11 cellular contexts compared by ENCODE assay signal in the genomic region with DNA sequence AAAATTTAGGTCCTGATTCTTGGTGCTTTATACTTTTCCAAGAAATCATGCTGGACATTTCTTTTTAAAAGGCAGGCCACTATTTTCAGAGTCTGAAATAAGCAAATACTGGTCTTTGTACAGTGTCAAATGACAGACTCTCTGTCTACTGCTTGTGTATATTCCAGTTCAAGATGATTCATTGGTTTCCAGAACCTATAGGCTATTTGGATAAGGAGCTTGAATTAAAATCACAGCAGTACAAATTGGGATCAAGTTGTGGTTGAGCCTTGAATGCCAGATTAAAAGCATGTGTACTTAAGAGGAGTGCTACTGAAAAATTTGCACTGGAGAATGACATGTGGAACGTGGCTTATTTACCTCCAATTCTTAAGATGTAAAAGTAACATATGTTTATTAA. TPM values are rescaled to one million over a fixed set of nuclear protein-coding genes. Genes with fewer than 3 reads are reported as not detected.
DNase-seq lines count a peak whose midpoint lies in the region; ATAC-seq, FAIRE-seq and TF ChIP-seq lines count a peak whose summit lies in the region.
"Had no signal": no experiment of that assay in that cellular context is flagged by ENCODE, and none has a peak within 500 bp of the region (broad histone marks: within the 10 kb centered on the region; RNA-seq: fewer than 3 reads in every experiment).

No MANE protein-coding gene starts in this region.

- no peak overlapping the region for H3K27ac ChIP-seq in DND-41 (ENCODE audit: low read length)
- H3K27ac ChIP-seq: skin epidermis had no signal

- POLR2A ChIA-PET in naive thymus-derived CD8-positive, alpha-beta T cell (lab: Charles Lee), result interaction anchor here (0.9 to 1.0 kb wide), 2 partner anchors 10 to 11 kb away, joined by 3 to 4 read pairs; a partner anchor contains a TSS

- H3K9me3 ChIP-seq in DND-41 (ENCODE audit: insufficient read depth, low read length, severe bottlenecking), result no peaks in the 10 kb centered on the region

- peak overlapping the region; percentile 2 to 71 (median 50) for H3K4me3 Mint-ChIP-seq in naive thymus-derived CD8-positive, alpha-beta T cell

- H3K4me1 Mint-ChIP-seq in naive thymus-derived CD8-positive, alpha-beta T cell, result peaks cover 34 to 93% (median 82%) of the 10 kb centered on the region in 4 donors

- H3K36me3 Mint-ChIP-seq in naive thymus-derived CD8-positive, alpha-beta T cell, result peaks cover 0 to 5% (median 0%) of the 10 kb centered on the region in 3 donors

- H3K36me3 ChIP-seq in DND-41 (ENCODE audit: insufficient read depth, low read length), result peaks cover 13% of the 10 kb centered on the region; the same call in 1 of the 2 replicates

- no peaks in the 10 kb centered on the region for H3K27me3 ChIP-seq in DND-41 (ENCODE audit: insufficient read depth, low read length, poor library complexity)

- FAIRE-seq in urothelium cell line (lab: Jason Lieb, UNC), result no peak

- ATAC-seq in DND-41 (ENCODE audit: insufficient read depth, low read depth), result peak; percentile 16; the same call in 1 of the 3 replicates
- no peak for ATAC-seq in naive thymus-derived CD8-positive, alpha-beta T cell

- peaks cover 43% of the 10 kb centered on the region for H3K4me1 ChIP-seq in DND-41 (ENCODE audit: insufficient read depth, low read length)

- no peak for DNase-seq in DND-41
- peak; percentile 68 for DNase-seq in M059J (ENCODE audit: low read depth)
- peak; percentile 65 for DNase-seq in astrocyte of the spinal cord (ENCODE audit: low read depth, low spot score)
- DNase-seq in naive thymus-derived CD8-positive, alpha-beta T cell, result no peak
- DNase-seq in GM19240 (ENCODE audit: insufficient read length, low spot score), result no peak
- no peak for DNase-seq in NCI-H345 (lab: John Stamatoyannopoulos, UW)
- DNase-seq in activated T-cell treated with anti-CD3 and anti-CD28 coated beads, Interleukin-2, amount 50 U/mL, for 48 hours, result no peak
- no peak for DNase-seq in urothelium cell line (ENCODE audit: low spot score)
- DNase-seq: effector CD4-positive, alpha-beta T cell; kidney glomerular epithelial cell had no signal

- no peaks in the 10 kb centered on the region for H3K9me3 Mint-ChIP-seq in naive thymus-derived CD8-positive, alpha-beta T cell

- H3K9ac ChIP-seq in DND-41 (ENCODE audit: low read depth, low read length), result no peak overlapping the region

- H3K4me3 ChIP-seq in DND-41 (ENCODE audit: low read depth in 1 of 2, low read length in 2 of 2) (no peak overlapping the region), astrocyte of the spinal cord (ENCODE audit: low read depth, low read length) (no peak overlapping the region)
- H3K4me3 ChIP-seq: skin epidermis had no signal

- in situ Hi-C loops in astrocyte of the spinal cord (cut with HindIII; ENCODE audit: low sequenced_read_pairs), result no loop called here

- H3K4me2 ChIP-seq in DND-41 (ENCODE audit: insufficient read depth, low read length), result no peak overlapping the region

- no peak for TF ChIP-seq CTCF in DND-41 (IDR thresholded peaks at IDR 0.05; ENCODE audit: borderline replicate concordance, extremely low read depth, low read length, poor library complexity, severe bottlenecking)
- no peak for TF ChIP-seq CTCF in astrocyte of the spinal cord (IDR thresholded peaks at IDR 0.05; ENCODE audit: low read depth, low read length)

- no peak overlapping the region for H2AFZ ChIP-seq in DND-41 (ENCODE audit: low read depth, low read length)

- H3K27ac Mint-ChIP-seq in naive thymus-derived CD8-positive, alpha-beta T cell, result peak overlapping the region in 2 of 10 donors; percentile 13 to 31

- H3K27me3 Mint-ChIP-seq in naive thymus-derived CD8-positive, alpha-beta T cell, result no peaks in the 10 kb centered on the region

- H4K20me1 ChIP-seq in DND-41 (ENCODE audit: insufficient read depth, low read length), result peaks cover 87% of the 10 kb centered on the region

- H3K79me2 ChIP-seq in DND-41 (ENCODE audit: insufficient read depth, low read length), result peaks cover 99% of the 10 kb centered on the region

RNA-seq across cellular contexts. Expression of a gene that starts 10.7 kb away (rescaled TPM):
- 41.5 and 43.6 TPM in 2 replicates for total RNA-seq in M059J (2014; rRNA removed; shearing (Covaris generic))
- total RNA-seq in naive thymus-derived CD8-positive, alpha-beta T cell, result 100 to 1,000 TPM; 186 to 188 TPM
- 100 to 1,000 TPM; 119 to 193 (median 140) TPM for polyA plus RNA-seq in naive thymus-derived CD8-positive, alpha-beta T cell

Comparison
In these comparisons a context has a peak if more than half of its experiments do, and no peak if none do; other contexts are left out.
1. DNase-seq: peak in M059J (single experiment) and astrocyte of the spinal cord (single experiment); none in DND-41 (single experiment), naive thymus-derived CD8-positive, alpha-beta T cell (0 of 10), GM19240 (single experiment), NCI-H345 (single experiment), activated T-cell treated with anti-CD3 and anti-CD28 coated beads, Interleukin-2, amount 50 U/mL, for 48 hours (0 of 2) and urothelium cell line (single experiment).